30 cellular contexts compared by ENCODE assay signal in the genomic region with DNA sequence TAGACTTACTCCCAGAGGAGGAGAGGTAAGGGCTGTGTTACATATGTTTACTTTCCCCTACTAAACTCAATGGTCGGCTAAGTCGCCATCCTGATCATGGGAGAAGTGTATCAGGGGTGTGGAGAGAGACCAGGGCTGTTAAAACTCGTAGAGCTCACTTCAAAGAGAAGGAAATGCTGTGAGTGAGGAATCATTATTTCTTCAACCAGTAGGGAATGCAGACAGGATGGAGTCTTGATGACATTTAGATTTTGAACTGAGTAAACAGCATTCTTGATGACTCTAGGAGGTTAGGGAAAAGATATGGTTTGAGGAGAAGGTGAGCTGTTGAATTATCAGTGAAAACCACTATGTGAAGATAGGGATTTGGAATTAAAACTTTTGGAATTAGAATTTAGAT. TPM values are rescaled to one million over a fixed set of nuclear protein-coding genes. Genes with fewer than 3 reads are reported as not detected.
DNase-seq lines count a peak whose midpoint lies in the region; ATAC-seq, FAIRE-seq and TF ChIP-seq lines count a peak whose summit lies in the region.
"Had no signal": no experiment of that assay in that cellular context is flagged by ENCODE, and none has a peak within 500 bp of the region (broad histone marks: within the 10 kb centered on the region; RNA-seq: fewer than 3 reads in every experiment).

No MANE protein-coding gene starts in this region.

- H3K4me1 ChIP-seq in cardiac muscle cell (ENCODE audit: low read depth), result peaks cover 18% of the 10 kb centered on the region
- peaks cover 0 to 6% of the 10 kb centered on the region in 2 donors for H3K4me1 ChIP-seq in right atrium auricular region
- H3K4me1 ChIP-seq in astrocyte (ENCODE audit: insufficient read depth, low read length), result peaks cover 6% of the 10 kb centered on the region
- H3K4me1 ChIP-seq in smooth muscle cell (ENCODE audit: low read depth), result peaks cover 8% of the 10 kb centered on the region
- H3K4me1 ChIP-seq: tibial artery had no signal

- H3K4me2 ChIP-seq in astrocyte (ENCODE audit: low read length), result peak overlapping the region; percentile 34
- H3K4me2 ChIP-seq in smooth muscle cell, result peak overlapping the region; percentile 59

- H3K36me3 Mint-ChIP-seq in astrocyte (ENCODE audit: low read depth, unreplicated experiment), result no peaks in the 10 kb centered on the region
- H3K36me3 Mint-ChIP-seq: naive B cell had no signal

- peak overlapping the region; percentile 1 for H3K27ac Mint-ChIP-seq in astrocyte (ENCODE audit: unreplicated experiment)
- H3K27ac Mint-ChIP-seq: activated CD8-positive, alpha-beta T cell treated with anti-CD3 and anti-CD28 coated beads, Interleukin-2, amount 10 ng/mL, durations not matched to agents 7 days and 5 days; activated naive CD8-positive, alpha-beta T cell treated with anti-CD3 and anti-CD28 coated beads, Interleukin-2, amount 10 ng/mL, durations not matched to agents 7 days and 5 days; memory B cell; naive B cell had no signal

- peaks cover 9% of the 10 kb centered on the region for H3K4me1 Mint-ChIP-seq in astrocyte (ENCODE audit: low read depth, unreplicated experiment)
- H3K4me1 Mint-ChIP-seq: activated naive CD8-positive, alpha-beta T cell treated with anti-CD3 and anti-CD28 coated beads, Interleukin-2, amount 10 ng/mL, durations not matched to agents 7 days and 5 days; memory B cell had no signal

- TF ChIP-seq CTCF in cardiac muscle cell (IDR thresholded peaks at IDR 0.05; ENCODE audit: low read depth, low read length) (no peak), right atrium auricular region (IDR thresholded peaks at IDR 0.05) (no peak), astrocyte (IDR thresholded peaks at IDR 0.05; ENCODE audit: insufficient read depth, low read depth, low read length) (no peak), smooth muscle cell (IDR thresholded peaks at IDR 0.05; ENCODE audit: borderline replicate concordance, insufficient read depth, poor library complexity, severe bottlenecking) (no peak)

- H3K27ac ChIP-seq in cardiac muscle cell (peak overlapping the region; percentile 61), right atrium auricular region (no peak overlapping the region), astrocyte (ENCODE audit: low read depth, low read length) (no peak overlapping the region), smooth muscle cell (ENCODE audit: low read depth) (peak overlapping the region; percentile 69)
- H3K27ac ChIP-seq: heart left ventricle, tibial artery had no signal

- no peak for ATAC-seq in HG02623 (IDR thresholded peaks at IDR 0.05; ENCODE audit: unreplicated experiment)
- no peak for ATAC-seq in HG03460 (IDR thresholded peaks at IDR 0.05; ENCODE audit: unreplicated experiment)
- ATAC-seq: activated CD8-positive, alpha-beta T cell treated with anti-CD3 and anti-CD28 coated beads, Interleukin-2, amount 10 ng/mL, durations not matched to agents 7 days and 5 days; heart left ventricle had no signal

- H3K27me3 ChIP-seq in cardiac muscle cell (no peaks in the 10 kb centered on the region), right atrium auricular region (no peaks in the 10 kb centered on the region), astrocyte (ENCODE audit: insufficient read depth, low read length) (no peaks in the 10 kb centered on the region), smooth muscle cell (ENCODE audit: low read depth) (no peaks in the 10 kb centered on the region)
- H3K27me3 ChIP-seq: heart left ventricle, tibial artery had no signal

- H4K20me1 ChIP-seq in astrocyte (ENCODE audit: insufficient read depth, low read length), result peaks cover 24% of the 10 kb centered on the region
- H4K20me1 ChIP-seq in smooth muscle cell (ENCODE audit: low read depth), result peaks cover 86% of the 10 kb centered on the region

- H3K9ac ChIP-seq in astrocyte (ENCODE audit: low read length) (no peak overlapping the region), smooth muscle cell (ENCODE audit: low read depth) (no peak overlapping the region)

- DNase-seq in cardiac muscle cell (ENCODE audit: low read depth in 1 of 2, low spot score in 1 of 2) (peak; percentile 23 to 28), right atrium auricular region (ENCODE audit: low spot score) (no peak), astrocyte (ENCODE audit: low read depth) (peak; percentile 31), islet precursor cell (peak; percentile 58), smooth muscle cell (lab: John Stamatoyannopoulos, UW; ENCODE audit: unreplicated experiment) (no peak), NCI-H748 (lab: John Stamatoyannopoulos, UW; ENCODE audit: unreplicated experiment) (no peak)
- DNase-seq: activated CD4-positive, CD25-positive, alpha-beta regulatory T cell treated with anti-CD3 and anti-CD28 coated beads, Interleukin-2, amount 50 U/mL, for 72 hours; activated CD8-positive, alpha-beta T cell treated with anti-CD3 and anti-CD28 coated beads, Interleukin-2, amount 10 ng/mL, durations not matched to agents 7 days and 5 days; activated effector memory CD4-positive, alpha-beta T cell treated with anti-CD3 and anti-CD28 coated beads, Interleukin-2, amount 50 U/mL, for 16 hours; activated naive CD8-positive, alpha-beta T cell treated with anti-CD3 and anti-CD28 coated beads, Interleukin-2, amount 10 ng/mL, durations not matched to agents 7 days and 5 days; activated T-cell treated with anti-CD3 and anti-CD28 coated beads for 4 hours; CD4-positive, alpha-beta memory T cell; effector CD4-positive, alpha-beta T cell; EL; heart left ventricle; naive B cell; NCI-H1048; NCI-H1694; NCI-H2171; NCI-H524; nucleus accumbens; retina; stimulated activated CD4-positive, alpha-beta T cell treated with anti-CD3 and anti-CD28 coated beads, Interleukin-2, amount 100 ng/mL, for 24 hours; tibial artery had no signal

- H3K9me3 ChIP-seq in cardiac muscle cell (ENCODE audit: low read depth) (no peaks in the 10 kb centered on the region), right atrium auricular region (no peaks in the 10 kb centered on the region), astrocyte (ENCODE audit: insufficient read depth, low read depth, low read length) (no peaks in the 10 kb centered on the region), smooth muscle cell (replicated peaks; ENCODE audit: low read depth) (no peaks in the 10 kb centered on the region)
- H3K9me3 ChIP-seq: heart left ventricle, tibial artery had no signal

- no peak overlapping the region for H3K4me3 Mint-ChIP-seq in astrocyte (ENCODE audit: unreplicated experiment)
- H3K4me3 Mint-ChIP-seq: activated CD8-positive, alpha-beta T cell treated with anti-CD3 and anti-CD28 coated beads, Interleukin-2, amount 10 ng/mL, durations not matched to agents 7 days and 5 days; activated naive CD8-positive, alpha-beta T cell treated with anti-CD3 and anti-CD28 coated beads, Interleukin-2, amount 10 ng/mL, durations not matched to agents 7 days and 5 days; CD4-positive, alpha-beta memory T cell; IgD-negative memory B cell; memory B cell; naive B cell had no signal

- H3K36me3 ChIP-seq in cardiac muscle cell, result no peaks in the 10 kb centered on the region
- H3K36me3 ChIP-seq in right atrium auricular region, result no peaks in the 10 kb centered on the region
- no peaks in the 10 kb centered on the region for H3K36me3 ChIP-seq in astrocyte (ENCODE audit: insufficient read depth, low read length)
- H3K36me3 ChIP-seq in smooth muscle cell (ENCODE audit: low read depth), result no peaks in the 10 kb centered on the region
- H3K36me3 ChIP-seq: tibial artery had no signal

- no peaks in the 10 kb centered on the region for H3K9me3 Mint-ChIP-seq in astrocyte (ENCODE audit: unreplicated experiment)
- H3K9me3 Mint-ChIP-seq: CD4-positive, alpha-beta memory T cell; IgD-negative memory B cell; memory B cell; naive B cell had no signal

- H3K4me3 ChIP-seq in cardiac muscle cell (no peak overlapping the region), right atrium auricular region (no peak overlapping the region), astrocyte (ENCODE audit: insufficient read depth, low read depth, low read length) (no peak overlapping the region), smooth muscle cell (no peak overlapping the region)
- H3K4me3 ChIP-seq: heart left ventricle, tibial artery had no signal

- H3F3A ChIP-seq in smooth muscle cell (ENCODE audit: low read depth), result peaks cover 3% of the 10 kb centered on the region

- H2AFZ ChIP-seq in astrocyte (ENCODE audit: low read depth, low read length) (no peak overlapping the region), smooth muscle cell (ENCODE audit: low read depth) (no peak overlapping the region)

- peak; percentile 73 for FAIRE-seq in astrocyte (lab: Jason Lieb, UNC)
- FAIRE-seq: GM12891, RCC 7860 had no signal

- H3K79me2 ChIP-seq in astrocyte (ENCODE audit: insufficient read depth, low read length) (peaks cover 29% of the 10 kb centered on the region), smooth muscle cell (ENCODE audit: low read depth) (peaks cover 39% of the 10 kb centered on the region)

- no peaks in the 10 kb centered on the region for H3K27me3 Mint-ChIP-seq in astrocyte (ENCODE audit: low read depth, unreplicated experiment)
- H3K27me3 Mint-ChIP-seq: activated naive CD8-positive, alpha-beta T cell treated with anti-CD3 and anti-CD28 coated beads, Interleukin-2, amount 10 ng/mL, durations not matched to agents 7 days and 5 days; CD4-positive, alpha-beta memory T cell; IgD-negative memory B cell; memory B cell; naive B cell had no signal

- WGBS in smooth muscle cell (ENCODE audit: low lambda C conversion rate), result 19% methylated on average over 3 of the region's 3 CpGs

RNA-seq across cellular contexts. Expression of gene RECK, which starts 17.3 kb away (rescaled TPM):
- total RNA-seq in cardiac muscle cell, result 6.4 and 8.5 TPM in 2 replicates
- 11.1 and 15.3 TPM in 2 replicates for polyA plus RNA-seq in cardiac muscle cell
- 1 to 10 TPM; 7.6 to 8.9 TPM for total RNA-seq in right atrium auricular region
- total RNA-seq in astrocyte, result 21.6 and 25.1 TPM in 2 replicates
- 42.9 and 46.5 TPM in 2 replicates for total RNA-seq in smooth muscle cell
- polyA plus RNA-seq in smooth muscle cell, result 36.5 and 50.0 TPM in 2 replicates

Comparison
In these comparisons a context has a peak if more than half of its experiments do, and no peak if none do; other contexts are left out.
1. DNase-seq: peak in cardiac muscle cell (2 of 2), astrocyte (single experiment) and islet precursor cell (single experiment); none in right atrium auricular region (single experiment), smooth muscle cell (single experiment) and NCI-H748 (single experiment).
2. H3K27ac ChIP-seq: peak in cardiac muscle cell (single experiment) and smooth muscle cell (single experiment); none in right atrium auricular region (0 of 2) and astrocyte (single experiment).